8 cellular contexts compared by ENCODE assay signal in genomic region chr10:101602767-101603398, GRCh38. TPM values are rescaled to one million over a fixed set of nuclear protein-coding genes. Genes with fewer than 3 reads are reported as not detected.
A peak's percentile ranks its signal among the peaks of the same experiment; 100 is the strongest.
DNase-seq lines count a peak whose midpoint lies in the region; ATAC-seq and TF ChIP-seq lines count a peak whose summit lies in the region.

No MANE protein-coding gene starts in this region.

- no peaks in the 10 kb centered on the region for H3K4me1 ChIP-seq in lower lobe of right lung

- ATAC-seq in HG03175 (IDR thresholded peaks at IDR 0.05; ENCODE audit: unreplicated experiment), result peak; percentile 74
- peak; percentile 85 to 90 for ATAC-seq in lower lobe of right lung
- ATAC-seq in GM18520 (IDR thresholded peaks at IDR 0.05; ENCODE audit: unreplicated experiment), result no peak

- DNase-seq in ELR (ENCODE audit: low read depth) (peak; percentile 84), NCI-H748 treated with DMSO at 0.1 percent for 48 hours (lab: John Stamatoyannopoulos, UW) (peak; percentile 36), dermis blood vessel endothelial cell (peak; percentile 79), lower lobe of right lung (peak; percentile 77)
- peak; percentile 44 to 52 for DNase-seq in activated CD4-positive, alpha-beta T cell treated with anti-CD3 and anti-CD28 coated beads, Interleukin-2, amount 50 U/mL, for 24 hours (ENCODE audit: low read depth in 1 of 2, low spot score in 1 of 2)
- peak; percentile 47 for DNase-seq in stimulated activated CD8-positive, alpha-beta memory T cell treated with anti-CD3 and anti-CD28 coated beads, Interleukin-15, amount 100 ng/mL, for 24 hours (ENCODE audit: low read depth)

- intact Hi-C loops in lower lobe of right lung (cut with DNase I), result no loop called here

- H3K36me3 ChIP-seq in lower lobe of right lung, result peaks cover 38% of the 10 kb centered on the region

- TF ChIP-seq CTCF in lower lobe of right lung (IDR thresholded peaks at IDR 0.05), result peak; percentile 87

- no peaks in the 10 kb centered on the region for H3K27me3 ChIP-seq in lower lobe of right lung (ENCODE audit: low read depth)

- H3K4me3 ChIP-seq in lower lobe of right lung, result no peak overlapping the region

- no peak overlapping the region for H3K27ac ChIP-seq in lower lobe of right lung

- H3K9me3 ChIP-seq in lower lobe of right lung, result no peaks in the 10 kb centered on the region

RNA-seq across cellular contexts. Expression of gene DPCD, which starts 14.8 kb away (rescaled TPM):
- total RNA-seq in dermis blood vessel endothelial cell (22.4 and 28.1 TPM in 2 replicates), lower lobe of right lung (12.9 TPM)

RNA-seq across cellular contexts. Expression of gene POLL, which starts 14.8 kb away (rescaled TPM):
- total RNA-seq in dermis blood vessel endothelial cell (11.7 and 16.3 TPM in 2 replicates), lower lobe of right lung (36.9 TPM)
